In genomic region chr12:47889040-47889439, GRCh38 we compare ENCODE assay signal across 1 cellular context.
A peak's percentile ranks its signal among the peaks of the same experiment; 100 is the strongest.
TF ChIP-seq lines count a peak whose summit lies in the region.

No MANE protein-coding gene starts in this region.

TF ChIP-seq in GM12878, 131 proteins besides CTCF, POLR2A, EP300 and RAD21 (continued from another document):
- TF ChIP-seq ZBTB40 (IDR thresholded peaks at IDR 0.05; ENCODE audit: borderline replicate concordance) = peak; percentile 38; the same call in 1 of the 2 replicates
